In the genomic region with DNA sequence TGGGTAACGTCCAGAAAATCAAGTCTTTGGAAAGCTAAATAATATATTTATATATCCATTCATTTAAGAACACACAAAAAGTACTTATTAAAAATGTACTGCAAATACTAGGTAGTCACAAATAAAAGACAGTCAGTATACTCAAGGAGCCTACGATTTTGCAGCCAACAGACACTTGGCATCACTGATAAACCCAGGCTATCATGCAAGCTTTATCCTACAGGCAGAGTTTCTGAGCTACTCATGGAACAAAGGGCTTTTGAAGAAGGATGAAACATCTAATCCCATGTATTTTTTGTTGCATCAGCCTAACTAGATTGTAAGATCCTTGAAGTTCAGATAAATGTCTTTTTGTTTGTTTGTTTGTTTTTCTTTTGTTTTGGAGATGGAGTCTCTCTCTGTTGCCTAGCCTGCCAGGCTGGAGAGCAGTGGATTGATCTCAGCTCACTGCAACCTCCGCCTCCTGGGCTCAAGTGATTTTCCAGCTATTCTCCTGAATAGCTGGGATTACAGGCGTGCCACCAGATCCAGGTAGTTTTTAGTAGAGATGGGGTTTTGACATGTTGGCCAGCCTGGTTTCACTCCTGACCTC, we compare ENCODE assay signal across 26 cellular contexts.
DNase-seq lines count a peak whose midpoint lies in the region; ATAC-seq and TF ChIP-seq lines count a peak whose summit lies in the region.
"Had no signal": no experiment of that assay in that cellular context is flagged by ENCODE, and none has a peak within 500 bp of the region (broad histone marks: within the 10 kb centered on the region; RNA-seq: fewer than 3 reads in every experiment).

No MANE protein-coding gene starts in this region.

- no peak overlapping the region for H2AK5ac ChIP-seq in mesendoderm (ENCODE audit: low read length)

- H3K9ac ChIP-seq in mesendoderm (ENCODE audit: low read length), result no peak overlapping the region
- H3K9ac ChIP-seq: BLaER1 had no signal

- no peak overlapping the region for H2BK5ac ChIP-seq in mesendoderm (ENCODE audit: low read length)

- H3K4me1 ChIP-seq in GM23338 (ENCODE audit: insufficient read depth) (peaks cover 21% of the 10 kb centered on the region), esophagus muscularis mucosa (no peaks in the 10 kb centered on the region), mesendoderm (ENCODE audit: control insufficient read depth, low read depth, low read length) (no peaks in the 10 kb centered on the region)
- H3K4me1 ChIP-seq: BLaER1, HAP-1 had no signal

- no peak overlapping the region for H3K4me3 ChIP-seq in GM23338
- no peak overlapping the region for H3K4me3 ChIP-seq in LNCaP clone FGC (ENCODE audit: low read depth, low read length)
- no peak overlapping the region for H3K4me3 ChIP-seq in esophagus muscularis mucosa
- H3K4me3 ChIP-seq in mesendoderm (ENCODE audit: low read length), result no peak overlapping the region
- H3K4me3 ChIP-seq: BLaER1, GM12878, HAP-1, MG63 had no signal

- no peak overlapping the region for H3K4me3 Mint-ChIP-seq in GM23338
- no peak overlapping the region for H3K4me3 Mint-ChIP-seq in CD4-positive, alpha-beta T cell
- H3K4me3 Mint-ChIP-seq: HFFc6 had no signal

- no peaks in the 10 kb centered on the region for H3K79me1 ChIP-seq in mesendoderm (ENCODE audit: low read length)

- no peaks in the 10 kb centered on the region for H3K9me3 ChIP-seq in esophagus muscularis mucosa
- H3K9me3 ChIP-seq in CD4-positive, alpha-beta T cell (ENCODE audit: control insufficient read depth, low read length), result no peaks in the 10 kb centered on the region
- H3K9me3 ChIP-seq: BLaER1, HAP-1, MG63 had no signal

- H3K4me2 ChIP-seq in GM23338 (peak overlapping the region; percentile 15; the same call in 1 of the 2 replicates), mesendoderm (ENCODE audit: low read length) (no peak overlapping the region)
- H3K4me2 ChIP-seq: BLaER1 had no signal

- H4K5ac ChIP-seq in mesendoderm (ENCODE audit: low read length), result no peak overlapping the region

- ATAC-seq in GM23338 (peak; percentile 98), GM18498 (IDR thresholded peaks at IDR 0.05; ENCODE audit: unreplicated experiment) (no peak)
- ATAC-seq in CD4-positive, alpha-beta T cell (ENCODE audit: poor library complexity), result no peak
- ATAC-seq: GM12878, Panc1 had no signal

- peak overlapping the region; percentile 36; the same call in 1 of the 2 replicates for H3K27ac ChIP-seq in GM23338 (ENCODE audit: low read depth)
- no peak overlapping the region for H3K27ac ChIP-seq in esophagus muscularis mucosa (replicated peaks in 1 of 4)
- H3K27ac ChIP-seq in mesendoderm (ENCODE audit: low read depth, low read length), result no peak overlapping the region
- no peak overlapping the region for H3K27ac ChIP-seq in CD4-positive, alpha-beta T cell (ENCODE audit: low read depth, low read length)
- H3K27ac ChIP-seq: BLaER1, RWPE1 had no signal

- no peak overlapping the region for H2AFZ ChIP-seq in GM23338

- 83% methylated on average over 4 of the region's 4 CpGs for WGBS in esophagus muscularis mucosa
- no CpG with 5 or more reads among the region's 4 CpGs for WGBS in mesendoderm (ENCODE audit: extremely low coverage, insufficient coverage, low lambda C conversion rate)

- no peak overlapping the region for H3K27ac Mint-ChIP-seq in GM23338
- no peak overlapping the region for H3K27ac Mint-ChIP-seq in CD4-positive, alpha-beta T cell
- H3K27ac Mint-ChIP-seq: CD4-positive, CD25-positive, alpha-beta regulatory T cell; HFFc6 had no signal

- peaks cover 16% of the 10 kb centered on the region for H3K4me1 Mint-ChIP-seq in GM23338
- no peaks in the 10 kb centered on the region for H3K4me1 Mint-ChIP-seq in CD4-positive, alpha-beta T cell (ENCODE audit: low read depth)
- H3K4me1 Mint-ChIP-seq: CD4-positive, CD25-positive, alpha-beta regulatory T cell had no signal

- POLR2A ChIA-PET in CD4-positive, alpha-beta T cell (lab: Charles Lee), result no interaction called here

- H3K36me3 Mint-ChIP-seq in GM23338 (ENCODE audit: low read depth), result no peaks in the 10 kb centered on the region
- no peaks in the 10 kb centered on the region for H3K36me3 Mint-ChIP-seq in CD4-positive, alpha-beta T cell (ENCODE audit: low read depth)
- H3K36me3 Mint-ChIP-seq: CD4-positive, CD25-positive, alpha-beta regulatory T cell had no signal

- TF ChIP-seq EP300 in esophagus muscularis mucosa (IDR thresholded peaks at IDR 0.05), result no peak

- no peak overlapping the region for H3K23ac ChIP-seq in mesendoderm (ENCODE audit: low read length)

- no peaks in the 10 kb centered on the region for H3K27me3 ChIP-seq in GM23338 (ENCODE audit: insufficient read depth)
- H3K27me3 ChIP-seq in esophagus muscularis mucosa, result no peaks in the 10 kb centered on the region
- no peaks in the 10 kb centered on the region for H3K27me3 ChIP-seq in mesendoderm (ENCODE audit: insufficient read depth, low read length, poor library complexity)
- peaks cover 4% of the 10 kb centered on the region for H3K27me3 ChIP-seq in CD4-positive, alpha-beta T cell (ENCODE audit: control insufficient read depth, insufficient read depth, low read length)
- H3K27me3 ChIP-seq: BLaER1, MG63 had no signal

- H3K18ac ChIP-seq in mesendoderm (ENCODE audit: low read length), result no peak overlapping the region

- no peak overlapping the region for H2BK120ac ChIP-seq in mesendoderm (ENCODE audit: low read depth, low read length)

- TF ChIP-seq CTCF in GM23338 (conservative IDR thresholded peaks at IDR 0.05; ENCODE audit: low read depth in 2 of 2) (no peak), LNCaP clone FGC (IDR thresholded peaks at IDR 0.05; ENCODE audit: control insufficient read depth, extremely low read depth, insufficient read depth) (no peak), esophagus muscularis mucosa (IDR thresholded peaks at IDR 0.05) (no peak)
- no peak for TF ChIP-seq CTCF in CD4-positive, alpha-beta T cell (IDR thresholded peaks at IDR 0.05)

- H3K27me3 Mint-ChIP-seq in GM23338 (ENCODE audit: insufficient read depth, low read depth, poor library complexity), result peaks cover 2% of the 10 kb centered on the region
- peaks cover 19% of the 10 kb centered on the region for H3K27me3 Mint-ChIP-seq in CD4-positive, alpha-beta T cell

- intact Hi-C loops in esophagus muscularis mucosa (cut with DNase I), result no loop called here
- intact Hi-C loops in CD4-positive, alpha-beta T cell (cut with DNase I, micrococcal nuclease), result no loop called here

- CTCF ChIA-PET in CD4-positive, alpha-beta T cell (lab: Charles Lee), result no interaction called here

- H2BK15ac ChIP-seq in mesendoderm (replicated peaks; ENCODE audit: low read depth), result no peak overlapping the region

- H3K36me3 ChIP-seq in GM23338 (ENCODE audit: insufficient read depth) (no peaks in the 10 kb centered on the region), esophagus muscularis mucosa (no peaks in the 10 kb centered on the region), mesendoderm (ENCODE audit: control insufficient read depth, insufficient read depth, low read length) (no peaks in the 10 kb centered on the region)
- H3K36me3 ChIP-seq: BLaER1, HAP-1, MG63 had no signal

- H3K56ac ChIP-seq in mesendoderm (ENCODE audit: low read length), result no peak overlapping the region

- H3F3A ChIP-seq in GM23338 (replicated peaks; ENCODE audit: low read depth), result no peaks in the 10 kb centered on the region

- no peaks in the 10 kb centered on the region for H3K79me2 ChIP-seq in GM23338 (replicated peaks; ENCODE audit: insufficient read depth)
- no peaks in the 10 kb centered on the region for H3K79me2 ChIP-seq in mesendoderm (ENCODE audit: control insufficient read depth, insufficient read depth, low read length)

- H3K9me2 ChIP-seq in GM23338 (ENCODE audit: insufficient read depth), result no peaks in the 10 kb centered on the region

- H4K20me1 ChIP-seq in GM23338 (replicated peaks; ENCODE audit: insufficient read depth), result no peaks in the 10 kb centered on the region
- H4K20me1 ChIP-seq: BLaER1 had no signal

- TF ChIP-seq POLR2A in esophagus muscularis mucosa (IDR thresholded peaks at IDR 0.05; ENCODE audit: low read depth), result no peak

- DNase-seq in GM23338 (ENCODE audit: low spot score), result peak; percentile 75
- DNase-seq in LNCaP clone FGC (ENCODE audit: low read depth), result peak; percentile 2
- peak; percentile 31 for DNase-seq in esophagus muscularis mucosa (ENCODE audit: extremely low spot score)
- DNase-seq in mesendoderm, result peak; percentile 46
- DNase-seq in NOMO-1 treated with dmso at 0.1 percent for 144 hours (lab: John Stamatoyannopoulos, UW; ENCODE audit: unreplicated experiment), result no peak
- no peak for DNase-seq in CD4-positive, alpha-beta T cell
- DNase-seq in germinal center (ENCODE audit: low spot score), result no peak
- DNase-seq: CD4-positive, CD25-positive, alpha-beta regulatory T cell; DMS53; GDM1; HFFc6; KBM-7; MG63; NCI-H1417; NCI-H1694 treated with DMSO at 0.1 percent for 48 hours; NCI-H2081; NCI-H446; NCI-H526; NCI-H82; SHP77 had no signal

- H3K9me3 Mint-ChIP-seq in GM23338, result no peaks in the 10 kb centered on the region
- no peaks in the 10 kb centered on the region for H3K9me3 Mint-ChIP-seq in CD4-positive, alpha-beta T cell
- H3K9me3 Mint-ChIP-seq: HFFc6 had no signal

- H3K4ac ChIP-seq in mesendoderm (ENCODE audit: low read depth, low read length), result no peak overlapping the region

- H4K8ac ChIP-seq in mesendoderm (ENCODE audit: low read depth, low read length), result no peak overlapping the region

TF ChIP-seq in GM23338, 12 proteins besides CTCF, POLR2A, EP300 and RAD21 (continues in another document):
- TF ChIP-seq CREB1 (CRISPR knock-in tag; IDR thresholded peaks at IDR 0.05; ENCODE audit: low read depth) (no peak), NANOG (IDR thresholded peaks at IDR 0.05; ENCODE audit: borderline replicate concordance) (peak; percentile 42; the same call in 1 of the 2 replicates), EZH2phosphoT487 (IDR thresholded peaks at IDR 0.05; ENCODE audit: unreplicated experiment) (no peak)

Comparison
In these comparisons a context has a peak if more than half of its experiments do, and no peak if none do; other contexts are left out.
1. DNase-seq: peak in GM23338 (single experiment), LNCaP clone FGC (single experiment), esophagus muscularis mucosa (single experiment) and mesendoderm (single experiment); none in NOMO-1 treated with dmso at 0.1 percent for 144 hours (single experiment), CD4-positive, alpha-beta T cell (0 of 10) and germinal center (single experiment).